In genomic region chr1:8197493-8198282, GRCh38 we compare ENCODE assay signal across 3 cellular contexts.
TF ChIP-seq lines count a peak whose summit lies in the region.

No MANE protein-coding gene starts in this region.

TF ChIP-seq in HEK293, 187 proteins besides CTCF, POLR2A, EP300 and RAD21 (continued from another document and continues in another):
- TF ChIP-seq ZNF362 (tag by site-specific recombination; IDR thresholded peaks at IDR 0.05) (no peak), ZNF184 (tag by site-specific recombination; IDR thresholded peaks at IDR 0.05) (no peak), ZNF223 (tag by site-specific recombination; IDR thresholded peaks at IDR 0.05) (0 out of 2 replicates have a peak, but pooled peaks have one; percentile 31), ZNF837 (tag by site-specific recombination; IDR thresholded peaks at IDR 0.05) (no peak), ZNF645 (tag by site-specific recombination; IDR thresholded peaks at IDR 0.05) (no peak), ZNF792 (tag by site-specific recombination; IDR thresholded peaks at IDR 0.05) (no peak; the same call in 1 of the 2 replicates), TSHZ1 (tag by site-specific recombination; IDR thresholded peaks at IDR 0.05; ENCODE audit: borderline replicate concordance) (no peak), RBAK (tag by site-specific recombination; IDR thresholded peaks at IDR 0.05) (no peak), ZNF670 (tag by site-specific recombination; IDR thresholded peaks at IDR 0.05; ENCODE audit: low read depth) (no peak)

TF ChIP-seq in K562, 482 proteins besides CTCF, POLR2A, EP300 and RAD21 (continued from another document and continues in another):
- TF ChIP-seq AFF4 (CRISPR knock-in tag; IDR thresholded peaks at IDR 0.05) = no peak
- TF ChIP-seq MTA3 (IDR thresholded peaks at IDR 0.05; ENCODE audit: borderline replicate concordance) = peak; percentile 96
- no peak for TF ChIP-seq ZSCAN32 (CRISPR knock-in tag; IDR thresholded peaks at IDR 0.05)
- TF ChIP-seq, protein P1, sequence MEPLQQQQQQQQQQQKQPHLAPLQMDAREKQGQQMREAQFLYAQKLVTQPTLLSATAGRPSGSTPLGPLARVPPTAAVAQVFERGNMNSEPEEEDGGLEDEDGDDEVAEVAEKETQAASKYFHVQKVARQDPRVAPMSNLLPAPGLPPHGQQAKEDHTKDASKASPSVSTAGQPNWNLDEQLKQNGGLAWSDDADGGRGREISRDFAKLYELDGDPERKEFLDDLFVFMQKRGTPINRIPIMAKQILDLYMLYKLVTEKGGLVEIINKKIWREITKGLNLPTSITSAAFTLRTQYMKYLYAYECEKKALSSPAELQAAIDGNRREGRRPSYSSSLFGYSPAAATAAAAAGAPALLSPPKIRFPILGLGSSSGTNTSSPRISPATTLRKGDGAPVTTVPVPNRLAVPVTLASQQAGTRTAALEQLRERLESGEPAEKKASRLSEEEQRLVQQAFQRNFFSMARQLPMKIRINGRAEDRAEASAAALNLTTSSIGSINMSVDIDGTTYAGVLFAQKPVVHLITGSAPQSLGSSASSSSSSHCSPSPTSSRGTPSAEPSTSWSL (CRISPR knock-in tag; IDR thresholded peaks at IDR 0.05; ENCODE audit: borderline replicate concordance) = no peak
- 0 out of 2 replicates have a peak, but pooled peaks have one; percentile 64 for TF ChIP-seq TRIM25 (IDR thresholded peaks at IDR 0.05; ENCODE audit: borderline replicate concordance)
- TF ChIP-seq YY1 (IDR thresholded peaks at IDR 0.05; ENCODE audit: borderline replicate concordance in 1 of 3, control insufficient read depth in 1 of 3, extremely low read depth in 1 of 3, insufficient read depth in 3 of 3, insufficient read length in 1 of 3, insufficient replicate concordance in 2 of 3, low read depth in 1 of 3, low read length in 2 of 3) = peak in 2 of 3 experiments; percentile 25 to 60
- no peak for TF ChIP-seq ZNF696 (CRISPR knock-in tag; conservative IDR thresholded peaks at IDR 0.05)

TF ChIP-seq in HepG2, 621 proteins besides CTCF, POLR2A, EP300 and RAD21 (continued from another document and continues in another):
- TF ChIP-seq, protein P2, sequence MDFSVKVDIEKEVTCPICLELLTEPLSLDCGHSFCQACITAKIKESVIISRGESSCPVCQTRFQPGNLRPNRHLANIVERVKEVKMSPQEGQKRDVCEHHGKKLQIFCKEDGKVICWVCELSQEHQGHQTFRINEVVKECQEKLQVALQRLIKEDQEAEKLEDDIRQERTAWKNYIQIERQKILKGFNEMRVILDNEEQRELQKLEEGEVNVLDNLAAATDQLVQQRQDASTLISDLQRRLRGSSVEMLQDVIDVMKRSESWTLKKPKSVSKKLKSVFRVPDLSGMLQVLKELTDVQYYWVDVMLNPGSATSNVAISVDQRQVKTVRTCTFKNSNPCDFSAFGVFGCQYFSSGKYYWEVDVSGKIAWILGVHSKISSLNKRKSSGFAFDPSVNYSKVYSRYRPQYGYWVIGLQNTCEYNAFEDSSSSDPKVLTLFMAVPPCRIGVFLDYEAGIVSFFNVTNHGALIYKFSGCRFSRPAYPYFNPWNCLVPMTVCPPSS (IDR thresholded peaks at IDR 0.05) = no peak
- no peak; the same call in 1 of the 2 replicates for TF ChIP-seq KAT7 (CRISPR knock-in tag; IDR thresholded peaks at IDR 0.05; ENCODE audit: borderline replicate concordance)
- TF ChIP-seq ZNF773 (CRISPR knock-in tag; IDR thresholded peaks at IDR 0.05; ENCODE audit: borderline replicate concordance) = no peak
- TF ChIP-seq ZNF326 (CRISPR knock-in tag; IDR thresholded peaks at IDR 0.05; ENCODE audit: borderline replicate concordance) = no peak
- peak; percentile 65; the same call in 1 of the 2 replicates for TF ChIP-seq ZNF121 (CRISPR knock-in tag; IDR thresholded peaks at IDR 0.05)
- TF ChIP-seq HIVEP1 (CRISPR knock-in tag; IDR thresholded peaks at IDR 0.05) = peak; percentile 77; the same call in 1 of the 2 replicates
- no peak for TF ChIP-seq FOXP1 (IDR thresholded peaks at IDR 0.05)
- peak; percentile 60; the same call in 1 of the 2 replicates for TF ChIP-seq FOXP1 (CRISPR knock-in tag; IDR thresholded peaks at IDR 0.05)
- no peak for TF ChIP-seq ZBTB8A (CRISPR knock-in tag; IDR thresholded peaks at IDR 0.05; ENCODE audit: borderline replicate concordance, low read depth)
- TF ChIP-seq NKX3-1 (CRISPR knock-in tag; IDR thresholded peaks at IDR 0.05) = no peak
- peak; percentile 89 for TF ChIP-seq ZBTB38 (CRISPR knock-in tag; IDR thresholded peaks at IDR 0.05)
- TF ChIP-seq NR2C2 (CRISPR knock-in tag; IDR thresholded peaks at IDR 0.05; ENCODE audit: borderline replicate concordance) = peak; percentile 53; the same call in 1 of the 2 replicates
- TF ChIP-seq ETV5 (CRISPR knock-in tag; IDR thresholded peaks at IDR 0.05; ENCODE audit: borderline replicate concordance) = peak; percentile 81
- no peak for TF ChIP-seq ZNF460 (CRISPR knock-in tag; IDR thresholded peaks at IDR 0.05; ENCODE audit: borderline replicate concordance)
- TF ChIP-seq ZNF12 (CRISPR knock-in tag; IDR thresholded peaks at IDR 0.05) = peak; percentile 64; the same call in 1 of the 2 replicates
- TF ChIP-seq ZNF543 (CRISPR knock-in tag; IDR thresholded peaks at IDR 0.05) = no peak
- TF ChIP-seq, protein P3, sequence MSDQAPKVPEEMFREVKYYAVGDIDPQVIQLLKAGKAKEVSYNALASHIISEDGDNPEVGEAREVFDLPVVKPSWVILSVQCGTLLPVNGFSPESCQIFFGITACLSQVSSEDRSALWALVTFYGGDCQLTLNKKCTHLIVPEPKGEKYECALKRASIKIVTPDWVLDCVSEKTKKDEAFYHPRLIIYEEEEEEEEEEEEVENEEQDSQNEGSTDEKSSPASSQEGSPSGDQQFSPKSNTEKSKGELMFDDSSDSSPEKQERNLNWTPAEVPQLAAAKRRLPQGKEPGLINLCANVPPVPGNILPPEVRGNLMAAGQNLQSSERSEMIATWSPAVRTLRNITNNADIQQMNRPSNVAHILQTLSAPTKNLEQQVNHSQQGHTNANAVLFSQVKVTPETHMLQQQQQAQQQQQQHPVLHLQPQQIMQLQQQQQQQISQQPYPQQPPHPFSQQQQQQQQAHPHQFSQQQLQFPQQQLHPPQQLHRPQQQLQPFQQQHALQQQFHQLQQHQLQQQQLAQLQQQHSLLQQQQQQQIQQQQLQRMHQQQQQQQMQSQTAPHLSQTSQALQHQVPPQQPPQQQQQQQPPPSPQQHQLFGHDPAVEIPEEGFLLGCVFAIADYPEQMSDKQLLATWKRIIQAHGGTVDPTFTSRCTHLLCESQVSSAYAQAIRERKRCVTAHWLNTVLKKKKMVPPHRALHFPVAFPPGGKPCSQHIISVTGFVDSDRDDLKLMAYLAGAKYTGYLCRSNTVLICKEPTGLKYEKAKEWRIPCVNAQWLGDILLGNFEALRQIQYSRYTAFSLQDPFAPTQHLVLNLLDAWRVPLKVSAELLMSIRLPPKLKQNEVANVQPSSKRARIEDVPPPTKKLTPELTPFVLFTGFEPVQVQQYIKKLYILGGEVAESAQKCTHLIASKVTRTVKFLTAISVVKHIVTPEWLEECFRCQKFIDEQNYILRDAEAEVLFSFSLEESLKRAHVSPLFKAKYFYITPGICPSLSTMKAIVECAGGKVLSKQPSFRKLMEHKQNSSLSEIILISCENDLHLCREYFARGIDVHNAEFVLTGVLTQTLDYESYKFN (CRISPR knock-in tag; conservative IDR thresholded peaks at IDR 0.05) = peak; percentile 61; the same call in 1 of the 2 replicates
- no peak for TF ChIP-seq ZNF256 (CRISPR knock-in tag; conservative IDR thresholded peaks at IDR 0.05)
- no peak for TF ChIP-seq CREB1 (IDR thresholded peaks at IDR 0.05)
- TF ChIP-seq CREB1 (CRISPR knock-in tag; IDR thresholded peaks at IDR 0.05) = peak; percentile 65
- no peak for TF ChIP-seq ZBTB49 (CRISPR knock-in tag; IDR thresholded peaks at IDR 0.05; ENCODE audit: borderline replicate concordance)
- no peak for TF ChIP-seq SRSF1 (optimal IDR thresholded peaks at IDR 0.05; ENCODE audit: low read depth, low read length)
- TF ChIP-seq LBX2 (CRISPR knock-in tag; IDR thresholded peaks at IDR 0.05; ENCODE audit: borderline replicate concordance) = no peak
- 0 out of 2 replicates have a peak, but pooled peaks have one; percentile 78 for TF ChIP-seq ZNF547 (CRISPR knock-in tag; IDR thresholded peaks at IDR 0.05)
- TF ChIP-seq ZNF33B (CRISPR knock-in tag; IDR thresholded peaks at IDR 0.05) = no peak
- TF ChIP-seq IRX3 (CRISPR knock-in tag; IDR thresholded peaks at IDR 0.05; ENCODE audit: borderline replicate concordance, low read depth) = no peak
- 0 out of 2 replicates have a peak, but pooled peaks have one; percentile 23 for TF ChIP-seq ZSCAN29 (CRISPR knock-in tag; conservative IDR thresholded peaks at IDR 0.05)
- no peak for TF ChIP-seq PLSCR1 (CRISPR knock-in tag; IDR thresholded peaks at IDR 0.05; ENCODE audit: borderline replicate concordance)
- peak; percentile 52; the same call in 1 of the 2 replicates for TF ChIP-seq KAT8 (CRISPR knock-in tag; IDR thresholded peaks at IDR 0.05)
- TF ChIP-seq ZFY (CRISPR knock-in tag; IDR thresholded peaks at IDR 0.05) = peak; percentile 58; the same call in 1 of the 2 replicates
- peak; percentile 70; the same call in 1 of the 2 replicates for TF ChIP-seq ZSCAN9 (CRISPR knock-in tag; IDR thresholded peaks at IDR 0.05; ENCODE audit: borderline replicate concordance)
- TF ChIP-seq, protein P4, sequence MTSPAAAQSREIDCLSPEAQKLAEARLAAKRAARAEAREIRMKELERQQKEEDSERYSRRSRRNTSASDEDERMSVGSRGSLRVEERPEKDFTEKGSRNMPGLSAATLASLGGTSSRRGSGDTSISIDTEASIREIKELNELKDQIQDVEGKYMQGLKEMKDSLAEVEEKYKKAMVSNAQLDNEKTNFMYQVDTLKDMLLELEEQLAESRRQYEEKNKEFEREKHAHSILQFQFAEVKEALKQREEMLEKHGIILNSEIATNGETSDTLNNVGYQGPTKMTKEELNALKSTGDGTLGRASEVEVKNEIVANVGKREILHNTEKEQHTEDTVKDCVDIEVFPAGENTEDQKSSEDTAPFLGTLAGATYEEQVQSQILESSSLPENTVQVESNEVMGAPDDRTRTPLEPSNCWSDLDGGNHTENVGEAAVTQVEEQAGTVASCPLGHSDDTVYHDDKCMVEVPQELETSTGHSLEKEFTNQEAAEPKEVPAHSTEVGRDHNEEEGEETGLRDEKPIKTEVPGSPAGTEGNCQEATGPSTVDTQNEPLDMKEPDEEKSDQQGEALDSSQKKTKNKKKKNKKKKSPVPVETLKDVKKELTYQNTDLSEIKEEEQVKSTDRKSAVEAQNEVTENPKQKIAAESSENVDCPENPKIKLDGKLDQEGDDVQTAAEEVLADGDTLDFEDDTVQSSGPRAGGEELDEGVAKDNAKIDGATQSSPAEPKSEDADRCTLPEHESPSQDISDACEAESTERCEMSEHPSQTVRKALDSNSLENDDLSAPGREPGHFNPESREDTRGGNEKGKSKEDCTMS (CRISPR knock-in tag; conservative IDR thresholded peaks at IDR 0.05) = no peak
- TF ChIP-seq ZBTB4 (CRISPR knock-in tag; IDR thresholded peaks at IDR 0.05; ENCODE audit: borderline replicate concordance) = peak; percentile 89; the same call in 1 of the 2 replicates
- no peak for TF ChIP-seq ZFP82 (CRISPR knock-in tag; IDR thresholded peaks at IDR 0.05; ENCODE audit: borderline replicate concordance)
- no peak for TF ChIP-seq ZNF451 (CRISPR knock-in tag; IDR thresholded peaks at IDR 0.05)
- TF ChIP-seq YEATS4 (CRISPR knock-in tag; IDR thresholded peaks at IDR 0.05; ENCODE audit: borderline replicate concordance) = no peak
- 0 out of 2 replicates have a peak, but pooled peaks have one; percentile 54 for TF ChIP-seq CHD4 (IDR thresholded peaks at IDR 0.05; ENCODE audit: borderline replicate concordance, low read length)
